1 cellular context compared by ENCODE assay signal in genomic region chr16:13856811-13857511, GRCh38.
TF ChIP-seq lines count a peak whose summit lies in the region.

No MANE protein-coding gene starts in this region.

TF ChIP-seq in GM12878, 131 proteins besides CTCF, POLR2A, EP300 and RAD21 (continued from another document):
- TF ChIP-seq BCL3 (IDR thresholded peaks at IDR 0.05; ENCODE audit: borderline replicate concordance, insufficient read depth, low read depth, low read length, poor library complexity, severe bottlenecking) (peak; percentile 91), ZNF622 (IDR thresholded peaks at IDR 0.05) (no peak), GABPA (IDR thresholded peaks at IDR 0.05; ENCODE audit: low read depth) (no peak), POLR2AphosphoS5 (IDR thresholded peaks at IDR 0.05; ENCODE audit: low read length) (no peak)
